ENCODE assay signal across 7 cellular contexts in the genomic region with DNA sequence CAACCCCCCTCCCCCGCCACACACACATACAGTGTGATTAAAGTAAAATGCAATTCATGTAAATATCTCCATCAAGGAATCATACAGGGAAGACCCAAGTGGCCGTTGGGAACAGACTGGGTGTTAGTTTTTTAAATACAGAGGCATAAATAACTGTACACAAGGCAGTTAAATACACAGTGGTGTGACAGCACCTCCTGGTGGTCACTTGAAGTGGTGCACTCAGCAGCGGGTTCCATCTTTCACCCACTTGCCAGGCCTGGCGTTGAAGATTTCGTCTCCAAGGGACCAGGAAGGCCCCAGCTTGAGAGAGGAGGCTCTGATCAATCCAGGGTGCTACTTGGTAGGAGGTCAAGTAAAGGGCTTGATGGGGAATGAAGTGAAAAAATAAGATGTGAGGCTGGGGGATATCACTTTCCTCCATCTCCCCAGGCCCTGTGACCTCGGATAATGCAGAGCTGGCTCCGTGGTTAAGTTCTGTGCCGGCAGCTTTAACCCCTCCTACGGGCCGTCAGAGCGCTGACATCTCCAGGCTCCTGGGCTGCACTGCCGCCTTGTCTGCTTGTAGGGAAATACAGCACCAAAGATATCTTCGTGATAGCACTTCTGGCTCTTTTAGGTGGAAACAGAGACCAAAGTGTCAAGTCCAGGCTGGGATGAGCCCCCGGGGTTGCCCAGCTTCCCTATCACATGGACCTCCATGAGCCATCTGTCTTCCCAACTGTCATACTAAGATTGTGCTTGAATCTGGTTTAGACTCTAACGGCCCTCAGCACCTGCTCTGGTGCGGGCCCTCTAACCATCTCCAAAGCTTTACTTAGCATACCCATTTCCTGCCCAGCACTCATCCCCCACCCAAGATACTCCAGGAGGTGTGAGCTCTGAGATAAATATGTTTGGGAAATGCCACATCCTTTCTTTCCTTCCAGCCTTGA. TPM values are rescaled to one million over a fixed set of nuclear protein-coding genes. Genes with fewer than 3 reads are reported as not detected.
DNase-seq lines count a peak whose midpoint lies in the region; ATAC-seq and TF ChIP-seq lines count a peak whose summit lies in the region.

No MANE protein-coding gene starts in this region.

- H3K79me1 ChIP-seq in neuronal stem cell (ENCODE audit: low read depth, low read length), result no peaks in the 10 kb centered on the region

- H2AK5ac ChIP-seq in neuronal stem cell (ENCODE audit: low read depth, low read length), result no peak overlapping the region

- no peak overlapping the region for H2BK12ac ChIP-seq in neuronal stem cell (ENCODE audit: low read length)

- H2BK120ac ChIP-seq in neuronal stem cell (ENCODE audit: low read depth, low read length), result no peak overlapping the region

- H3K9ac ChIP-seq in neuronal stem cell (ENCODE audit: low read depth, low read length, poor library complexity), result no peak overlapping the region

- WGBS in neuronal stem cell (ENCODE audit: extremely low coverage in 2 of 2, insufficient read length in 2 of 2, insufficient replicate concordance in 1 of 2), 2 donors, result no CpG with 5 or more reads among the region's 16 CpGs

- peak overlapping the region; percentile 71 for H2AFZ ChIP-seq in neuronal stem cell (ENCODE audit: low read length)

- no peak overlapping the region for H3K18ac ChIP-seq in neuronal stem cell (ENCODE audit: low read length)

- no peak overlapping the region for H3K23ac ChIP-seq in neuronal stem cell (ENCODE audit: low read depth, low read length, poor library complexity)

- H3K27ac ChIP-seq in neuronal stem cell (replicated peaks; ENCODE audit: low read length) (no peak overlapping the region), thoracic aorta (no peak overlapping the region)

- H3K4me1 ChIP-seq in neuronal stem cell (ENCODE audit: control insufficient read depth in 2 of 2, insufficient read depth in 1 of 2, low read depth in 1 of 2, low read length in 2 of 2) (peaks cover 0 to 4% of the 10 kb centered on the region in 2 donors), thoracic aorta (ENCODE audit: control insufficient read depth in 1 of 2, low read depth in 2 of 2) (peaks cover 0 to 13% of the 10 kb centered on the region in 2 donors)

- no peak overlapping the region for H3K4ac ChIP-seq in neuronal stem cell (ENCODE audit: low read length)

- no peaks in the 10 kb centered on the region for H3K9me3 ChIP-seq in neuronal stem cell (replicated peaks in 1 of 2; ENCODE audit: control insufficient read depth in 2 of 2, insufficient read depth in 1 of 2, low read depth in 1 of 2, low read length in 2 of 2)
- no peaks in the 10 kb centered on the region for H3K9me3 ChIP-seq in thoracic aorta

- H3K4me2 ChIP-seq in neuronal stem cell (ENCODE audit: insufficient read depth, low read length, poor library complexity, severe bottlenecking), result no peak overlapping the region

- peaks cover 0 to 3% (median 0%) of the 10 kb centered on the region in 3 experiments for H3K27me3 ChIP-seq in neuronal stem cell (ENCODE audit: control insufficient read depth in 3 of 3, insufficient read depth in 3 of 3, low read depth in 1 of 3, low read length in 3 of 3)
- H3K27me3 ChIP-seq in thoracic aorta (replicated peaks; ENCODE audit: insufficient read depth), result no peaks in the 10 kb centered on the region

- H4K8ac ChIP-seq in neuronal stem cell (ENCODE audit: low read depth, low read length), result no peak overlapping the region

- no peaks in the 10 kb centered on the region for H3K36me3 ChIP-seq in neuronal stem cell (replicated peaks in 1 of 2; ENCODE audit: control insufficient read depth in 2 of 2, insufficient read depth in 2 of 2, low read length in 2 of 2)
- no peaks in the 10 kb centered on the region for H3K36me3 ChIP-seq in thoracic aorta

- H2BK15ac ChIP-seq in neuronal stem cell (ENCODE audit: low read length), result no peak overlapping the region

- DNase-seq in NCI-H524 treated with DMSO at 0.1 percent for 48 hours (lab: John Stamatoyannopoulos, UW) (peak; percentile 49), activated T-cell treated with anti-CD3 and anti-CD28 coated beads for 1 hour (ENCODE audit: low read depth) (peak; percentile 55), neuronal stem cell (ENCODE audit: low spot score) (peak; percentile 47), thoracic aorta (ENCODE audit: low spot score) (no peak)

- peak; percentile 75 for TF ChIP-seq CTCF in GM12872 (IDR thresholded peaks at IDR 0.05; ENCODE audit: insufficient read depth, low read depth, low read length)
- peak; percentile 96 for TF ChIP-seq CTCF in thoracic aorta (IDR thresholded peaks at IDR 0.05)

- no peak overlapping the region for H3K4me3 ChIP-seq in neuronal stem cell (ENCODE audit: low read length in 2 of 2)
- H3K4me3 ChIP-seq in thoracic aorta, result no peak overlapping the region

- ATAC-seq in esophagus mucosa (peak; percentile 68), thoracic aorta (ENCODE audit: insufficient number of reproducible peaks, low FRiP score, low read depth) (no peak), GM21717 (IDR thresholded peaks at IDR 0.05; ENCODE audit: unreplicated experiment) (no peak)

- H3K14ac ChIP-seq in neuronal stem cell (ENCODE audit: low read length), result no peak overlapping the region

- no peak overlapping the region for H4K91ac ChIP-seq in neuronal stem cell (ENCODE audit: low read depth, low read length, poor library complexity)

- H2BK5ac ChIP-seq in neuronal stem cell (ENCODE audit: low read length), result no peak overlapping the region

RNA-seq across cellular contexts. Expression of a gene that starts 20.7 kb away (rescaled TPM):
- 22.6 TPM for total RNA-seq in esophagus mucosa
- polyA plus RNA-seq in neuronal stem cell (2013, experiment 1 of 2), result 1.3 TPM
- 1.8 TPM for polyA plus RNA-seq in neuronal stem cell (2013, experiment 2 of 2)
- 10 to 100 TPM; 34.8 to 77.4 TPM for total RNA-seq in thoracic aorta
